Comparison of ENCODE assay signal across 11 cellular contexts in the genomic region with DNA sequence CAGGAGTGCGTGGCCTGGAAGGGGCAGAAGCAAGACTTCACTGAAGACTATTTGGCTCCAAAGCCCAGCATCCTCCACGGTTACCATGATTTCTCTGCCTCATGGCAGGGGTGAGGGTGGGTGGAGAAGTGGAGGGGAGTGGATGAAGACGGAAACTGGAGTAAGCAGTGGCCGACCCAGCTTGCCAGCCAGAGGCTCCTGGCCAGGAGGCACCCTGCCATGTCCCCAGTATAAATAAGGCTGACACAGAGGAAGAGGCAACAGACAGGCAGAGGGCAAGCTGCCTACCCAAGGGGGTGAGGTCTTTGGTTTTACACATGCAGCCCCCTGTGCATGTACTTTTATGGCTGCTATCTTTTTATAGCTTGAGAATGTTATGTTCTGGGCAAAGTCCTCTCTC.
"Had no signal": no experiment of that assay in that cellular context is flagged by ENCODE, and none has a peak within 500 bp of the region (broad histone marks: within the 10 kb centered on the region; RNA-seq: fewer than 3 reads in every experiment).

No MANE protein-coding gene starts in this region.

- H3K27ac ChIP-seq: tibial artery, upper lobe of right lung, vagina had no signal

- H3K27me3 ChIP-seq: tibial artery, upper lobe of right lung, vagina had no signal

- DNase-seq: effector memory CD4-positive, alpha-beta T cell; naive thymus-derived CD4-positive, alpha-beta T cell; nephron progenitor cell; posterior cingulate gyrus; stimulated activated CD4-positive, alpha-beta T cell treated with anti-CD3 and anti-CD28 coated beads, Interleukin-2, amount 100 ng/mL, for 48 hours; tibial artery; upper lobe of right lung had no signal

- H3K9me3 Mint-ChIP-seq: stimulated activated naive CD8-positive, alpha-beta T cell treated with anti-CD3 and anti-CD28 coated beads, Interleukin-15, Interleukin-2, amounts not matched to agents 100 ng/mL and 50 ng/mL, for 24 hours had no signal

- H3K4me3 ChIP-seq: smooth muscle cell, tibial artery, upper lobe of right lung, vagina had no signal

- H3K9me3 ChIP-seq: upper lobe of right lung, vagina had no signal

- H3K36me3 ChIP-seq: tibial artery, upper lobe of right lung, vagina had no signal

- H3K36me3 Mint-ChIP-seq: naive thymus-derived CD4-positive, alpha-beta T cell had no signal

- ATAC-seq: esophagus mucosa; naive thymus-derived CD4-positive, alpha-beta T cell; upper lobe of right lung had no signal

- H3K4me1 ChIP-seq: tibial artery, upper lobe of right lung, vagina had no signal

- H3K4me1 Mint-ChIP-seq: naive thymus-derived CD4-positive, alpha-beta T cell had no signal

- H3K27ac Mint-ChIP-seq: naive thymus-derived CD4-positive, alpha-beta T cell; nephron progenitor cell; stimulated activated naive CD8-positive, alpha-beta T cell treated with anti-CD3 and anti-CD28 coated beads, Interleukin-15, Interleukin-2, amounts not matched to agents 100 ng/mL and 50 ng/mL, for 24 hours had no signal

- H3K4me2 ChIP-seq: smooth muscle cell had no signal

- H3K4me3 Mint-ChIP-seq: naive thymus-derived CD4-positive, alpha-beta T cell; nephron progenitor cell; stimulated activated naive CD8-positive, alpha-beta T cell treated with anti-CD3 and anti-CD28 coated beads, Interleukin-15, Interleukin-2, amounts not matched to agents 100 ng/mL and 50 ng/mL, for 24 hours had no signal
